1 cellular context compared by ENCODE assay signal in the genomic region with DNA sequence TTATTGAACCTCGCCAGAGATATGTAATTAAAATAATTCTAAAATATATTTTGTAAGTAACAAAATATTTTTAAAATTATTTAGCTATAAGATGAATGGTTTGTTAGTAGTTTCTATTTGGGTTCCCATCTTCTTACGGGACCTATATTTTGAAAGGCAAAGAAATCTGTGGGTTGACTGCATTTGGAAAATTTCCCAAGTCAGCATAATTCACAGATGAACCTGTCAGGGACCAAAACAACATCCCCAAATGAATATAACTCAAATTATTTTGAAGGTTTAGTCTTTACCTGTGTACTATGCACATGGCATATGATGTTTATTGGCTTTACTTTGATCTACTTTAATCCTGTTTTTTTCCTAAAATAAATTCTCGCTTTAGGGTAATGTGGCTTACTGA.
TF ChIP-seq lines count a peak whose summit lies in the region.

No MANE protein-coding gene starts in this region.

TF ChIP-seq in HepG2, 621 proteins besides CTCF, POLR2A, EP300 and RAD21 (continued from another document):
- TF ChIP-seq, protein P1, sequence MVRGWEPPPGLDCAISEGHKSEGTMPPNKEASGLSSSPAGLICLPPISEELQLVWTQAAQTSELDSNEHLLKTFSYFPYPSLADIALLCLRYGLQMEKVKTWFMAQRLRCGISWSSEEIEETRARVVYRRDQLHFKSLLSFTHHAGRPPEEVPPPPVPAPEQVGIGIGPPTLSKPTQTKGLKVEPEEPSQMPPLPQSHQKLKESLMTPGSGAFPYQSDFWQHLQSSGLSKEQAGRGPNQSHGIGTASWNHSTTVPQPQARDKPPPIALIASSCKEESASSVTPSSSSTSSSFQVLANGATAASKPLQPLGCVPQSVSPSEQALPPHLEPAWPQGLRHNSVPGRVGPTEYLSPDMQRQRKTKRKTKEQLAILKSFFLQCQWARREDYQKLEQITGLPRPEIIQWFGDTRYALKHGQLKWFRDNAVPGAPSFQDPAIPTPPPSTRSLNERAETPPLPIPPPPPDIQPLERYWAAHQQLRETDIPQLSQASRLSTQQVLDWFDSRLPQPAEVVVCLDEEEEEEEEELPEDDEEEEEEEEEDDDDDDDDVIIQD (CRISPR knock-in tag; IDR thresholded peaks at IDR 0.05; ENCODE audit: low read depth), result no peak
